25 cellular contexts compared by ENCODE assay signal in the genomic region with DNA sequence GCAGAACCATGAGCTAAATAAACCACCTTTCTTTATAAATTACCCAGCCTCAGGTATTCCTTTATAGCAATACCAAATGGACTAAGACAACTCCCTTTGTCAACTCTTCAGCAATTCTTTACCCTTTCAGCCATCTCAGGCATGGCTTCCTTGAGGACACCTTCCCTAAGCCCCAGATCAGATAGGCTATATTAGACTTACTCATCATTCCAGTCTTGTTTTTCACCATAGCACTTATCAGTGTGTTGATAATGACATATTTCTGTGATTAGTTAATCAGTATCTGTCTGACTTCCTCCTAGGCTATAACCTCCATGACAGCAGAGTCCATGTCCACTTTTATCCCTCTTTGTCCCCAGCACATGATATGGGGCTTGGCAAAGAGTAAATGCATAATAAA.
"Had no signal": no experiment of that assay in that cellular context is flagged by ENCODE, and none has a peak within 500 bp of the region (broad histone marks: within the 10 kb centered on the region; RNA-seq: fewer than 3 reads in every experiment).

No MANE protein-coding gene starts in this region.

- H3K9me3 ChIP-seq: ascending aorta, MG63 had no signal

- H3K27ac ChIP-seq: ascending aorta, SK-N-MC, VCaP had no signal

- H3K4me1 ChIP-seq: ascending aorta had no signal

- ATAC-seq: activated naive CD4-positive, alpha-beta T cell treated with anti-CD3 and anti-CD28 coated beads, Interleukin-2, amount 50 U/mL, for 72 hours; activated naive CD8-positive, alpha-beta T cell treated with anti-CD3 and anti-CD28 coated beads, Interleukin-2, amount 50 U/mL, for 24 hours; activated T-cell treated with anti-CD3 and anti-CD28 coated beads, Interleukin-2, amount 50 U/mL, for 4 hours had no signal

- DNase-seq: activated CD4-positive, alpha-beta memory T cell treated with anti-CD3 and anti-CD28 coated beads for 36 hours; activated CD4-positive, alpha-beta T cell treated with anti-CD3 and anti-CD28 coated beads, Interleukin-2, amount 10 ng/mL, durations not matched to agents 7 days and 5 days; activated CD4-positive, CD25-positive, alpha-beta regulatory T cell; activated CD8-positive, alpha-beta memory T cell treated with anti-CD3 and anti-CD28 coated beads for 24 hours; activated effector memory CD4-positive, alpha-beta T cell treated with anti-CD3 and anti-CD28 coated beads, Interleukin-2, amount 50 U/mL, for 16 hours; activated naive CD4-positive, alpha-beta T cell treated with Interleukin-2 at 50 U/mL for 16 hours; activated naive CD8-positive, alpha-beta T cell treated with anti-CD3 and anti-CD28 coated beads, Interleukin-2, amount 50 U/mL, for 24 hours; activated T-cell treated with anti-CD3 and anti-CD28 coated beads, Interleukin-2, amount 50 U/mL, for 4 hours; amniotic stem cell; KG1; MG63; MV-4-11; NCI-H1092 treated with DMSO at 0.1 percent for 48 hours; NCI-H1436; NCI-H187; NCI-H2081 treated with DMSO at 0.1 percent for 48 hours; NCI-H2227 treated with DMSO at 0.1 percent for 48 hours; NCI-H526 treated with DMSO at 0.1 percent for 48 hours; NCI-H82; SIG-M5; T-helper 1 cell had no signal

- H3K4me3 ChIP-seq: ascending aorta, MG63, SK-N-MC had no signal

- H3K36me3 ChIP-seq: ascending aorta, MG63 had no signal

- H3K27me3 ChIP-seq: ascending aorta, MG63 had no signal
